11 cellular contexts compared by ENCODE assay signal in genomic region chr2:173989160-173989885, GRCh38. TPM values are rescaled to one million over a fixed set of nuclear protein-coding genes. Genes with fewer than 3 reads are reported as not detected.
DNase-seq lines count a peak whose midpoint lies in the region; ATAC-seq and TF ChIP-seq lines count a peak whose summit lies in the region.
"Had no signal": no experiment of that assay in that cellular context is flagged by ENCODE, and none has a peak within 500 bp of the region (broad histone marks: within the 10 kb centered on the region; RNA-seq: fewer than 3 reads in every experiment).

No MANE protein-coding gene starts in this region.

- no peaks in the 10 kb centered on the region for H3K36me3 Mint-ChIP-seq in chondrocyte (ENCODE audit: low read depth)

- H3K4me3 Mint-ChIP-seq in chondrocyte (ENCODE audit: unreplicated experiment), result no peak overlapping the region

- ATAC-seq in GM18502 (IDR thresholded peaks at IDR 0.05; ENCODE audit: poor library complexity, unreplicated experiment) (peak; percentile 29), HG02885 (IDR thresholded peaks at IDR 0.05; ENCODE audit: poor library complexity, unreplicated experiment) (peak; percentile 47), GM19452 (IDR thresholded peaks at IDR 0.05; ENCODE audit: unreplicated experiment) (no peak)

- H3K27me3 Mint-ChIP-seq in chondrocyte (ENCODE audit: low read depth), result no peaks in the 10 kb centered on the region

- DNase-seq in chondrocyte (ENCODE audit: low spot score) (no peak), NOMO-1 treated with dmso at 0.1 percent for 144 hours (lab: John Stamatoyannopoulos, UW; ENCODE audit: unreplicated experiment) (no peak), T-helper 1 cell (no peak), GM10266 (ENCODE audit: extremely low spot score) (no peak)
- DNase-seq: NCI-H1436, ovary had no signal

- peak overlapping the region in 11 of 21 experiments; percentile 8 to 73 (median 41) for H3K27ac ChIP-seq in skin epidermis
- H3K27ac ChIP-seq: cardiac muscle cell had no signal

- peak overlapping the region; percentile 13 for H3K27ac Mint-ChIP-seq in chondrocyte (ENCODE audit: unreplicated experiment)

- no peaks in the 10 kb centered on the region for H3K9me3 Mint-ChIP-seq in chondrocyte (ENCODE audit: low read depth)

- TF ChIP-seq CTCF in chondrocyte (IDR thresholded peaks at IDR 0.05) (peak; percentile 68), GM10266 (IDR thresholded peaks at IDR 0.05; ENCODE audit: control insufficient read depth, insufficient read depth, low read depth, missing control alignments) (no peak)

- H3K4me1 Mint-ChIP-seq in chondrocyte (ENCODE audit: low read depth), result peaks cover 53% of the 10 kb centered on the region

- no peak overlapping the region for H3K4me3 ChIP-seq in skin epidermis
- H3K4me3 ChIP-seq: cardiac muscle cell, ovary had no signal

RNA-seq across cellular contexts. Expression of gene SP3, which starts 24.1 kb away (rescaled TPM):
- total RNA-seq in chondrocyte, result 56.9 to 59.4 TPM (median 58.7 TPM) in 3 replicates
